ENCODE assay signal across 31 cellular contexts in the genomic region with DNA sequence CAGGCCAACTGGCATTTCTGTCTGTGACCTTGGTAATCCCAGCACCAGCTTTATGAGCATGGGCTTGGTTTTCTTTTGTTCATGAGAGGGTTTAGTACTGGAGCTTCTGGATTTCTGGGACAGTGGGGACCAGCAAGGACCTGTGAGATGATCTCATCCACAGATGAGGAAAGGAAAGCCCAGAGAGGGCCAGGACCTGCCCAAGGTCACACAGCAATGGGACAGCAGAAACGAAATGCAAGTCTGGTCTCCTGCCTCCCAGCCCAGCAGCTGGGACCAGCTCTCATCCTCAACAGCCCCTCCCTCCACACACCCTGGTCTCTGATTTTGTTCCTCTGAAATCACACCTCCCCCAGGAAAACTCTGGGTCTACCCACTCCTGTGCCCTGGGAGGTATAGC. TPM values are rescaled to one million over a fixed set of nuclear protein-coding genes. Genes with fewer than 3 reads are reported as not detected.
"Had no signal": no experiment of that assay in that cellular context is flagged by ENCODE, and none has a peak within 500 bp of the region (broad histone marks: within the 10 kb centered on the region; RNA-seq: fewer than 3 reads in every experiment).

No MANE protein-coding gene starts in this region.

- H3K27ac Mint-ChIP-seq: stimulated activated naive CD8-positive, alpha-beta T cell treated with anti-CD3 and anti-CD28 coated beads, Interleukin-15, amount 100 ng/mL, for 72 hours had no signal

- H3K4me1 Mint-ChIP-seq: neural crest cell; stimulated activated naive CD8-positive, alpha-beta T cell treated with anti-CD3 and anti-CD28 coated beads, Interleukin-15, amount 100 ng/mL, for 72 hours had no signal

- H3K27me3 ChIP-seq: colonic mucosa, vagina had no signal

- H3K36me3 ChIP-seq: colonic mucosa, esophagus squamous epithelium, heart right ventricle, lower lobe of right lung, neutrophil, suprapubic skin, transverse colon, vagina had no signal

- H3K4me3 ChIP-seq: colonic mucosa, esophagus squamous epithelium, heart right ventricle, lower lobe of right lung, psoas muscle, skin epidermis, suprapubic skin, transverse colon, vagina had no signal

- H3K4me3 Mint-ChIP-seq: naive thymus-derived CD8-positive, alpha-beta T cell; neural crest cell; stimulated activated naive CD8-positive, alpha-beta T cell treated with anti-CD3 and anti-CD28 coated beads, Interleukin-15, amount 100 ng/mL, for 72 hours had no signal

- H3K9me3 ChIP-seq: colonic mucosa, esophagus squamous epithelium, heart right ventricle, lower lobe of right lung, neutrophil, psoas muscle, suprapubic skin, transverse colon, vagina had no signal

- H3K27ac ChIP-seq: colonic mucosa, esophagus squamous epithelium, heart right ventricle, lower lobe of right lung, neutrophil, psoas muscle, skin epidermis, suprapubic skin, transverse colon, vagina had no signal

- FAIRE-seq: keratinocyte had no signal

- H3K4me1 ChIP-seq: colonic mucosa, lower lobe of right lung, suprapubic skin, transverse colon, vagina had no signal

- DNase-seq: colonic mucosa; dermis blood vessel endothelial cell; effector memory CD4-positive, alpha-beta T cell; esophagus squamous epithelium; foreskin melanocyte; glutamatergic neuron; heart right ventricle; left ventricle myocardium superior; lower lobe of right lung; psoas muscle; right cardiac atrium; stimulated activated CD4-positive, alpha-beta T cell treated with anti-CD3 and anti-CD28 coated beads, Interleukin-15, amount 100 ng/mL, for 24 hours; stimulated activated CD4-positive, alpha-beta T cell treated with anti-CD3 and anti-CD28 coated beads, Interleukin-2, amount 100 ng/mL, for 48 hours; stimulated activated naive CD8-positive, alpha-beta T cell treated with anti-CD3 and anti-CD28 coated beads, Interleukin-15, amount 100 ng/mL, for 72 hours; transverse colon had no signal

- H3K9me3 Mint-ChIP-seq: neural crest cell; stimulated activated naive CD8-positive, alpha-beta T cell treated with anti-CD3 and anti-CD28 coated beads, Interleukin-15, amount 100 ng/mL, for 72 hours had no signal

- H3K36me3 Mint-ChIP-seq: naive thymus-derived CD8-positive, alpha-beta T cell had no signal

- ATAC-seq: psoas muscle, right cardiac atrium had no signal

RNA-seq across cellular contexts. Expression of a gene that starts 7.2 kb away (rescaled TPM):
- total RNA-seq: chondrocyte; colonic mucosa; dermis blood vessel endothelial cell; endothelial cell of umbilical vein; epithelial cell of proximal tubule; esophagus squamous epithelium; heart right ventricle; left ventricle myocardium superior; lower lobe of right lung; mesenteric fat pad; myocyte; naive thymus-derived CD8-positive, alpha-beta T cell; neural crest cell; omental fat pad; psoas muscle; renal cortical epithelial cell; right cardiac atrium; suprapubic skin; transverse colon; ureter; vagina had no signal
- polyA plus RNA-seq: endothelial cell of umbilical vein; heart right ventricle; keratinocyte; naive thymus-derived CD8-positive, alpha-beta T cell; psoas muscle; right cardiac atrium; thymus had no signal
